8 cellular contexts compared by ENCODE assay signal in the genomic region with DNA sequence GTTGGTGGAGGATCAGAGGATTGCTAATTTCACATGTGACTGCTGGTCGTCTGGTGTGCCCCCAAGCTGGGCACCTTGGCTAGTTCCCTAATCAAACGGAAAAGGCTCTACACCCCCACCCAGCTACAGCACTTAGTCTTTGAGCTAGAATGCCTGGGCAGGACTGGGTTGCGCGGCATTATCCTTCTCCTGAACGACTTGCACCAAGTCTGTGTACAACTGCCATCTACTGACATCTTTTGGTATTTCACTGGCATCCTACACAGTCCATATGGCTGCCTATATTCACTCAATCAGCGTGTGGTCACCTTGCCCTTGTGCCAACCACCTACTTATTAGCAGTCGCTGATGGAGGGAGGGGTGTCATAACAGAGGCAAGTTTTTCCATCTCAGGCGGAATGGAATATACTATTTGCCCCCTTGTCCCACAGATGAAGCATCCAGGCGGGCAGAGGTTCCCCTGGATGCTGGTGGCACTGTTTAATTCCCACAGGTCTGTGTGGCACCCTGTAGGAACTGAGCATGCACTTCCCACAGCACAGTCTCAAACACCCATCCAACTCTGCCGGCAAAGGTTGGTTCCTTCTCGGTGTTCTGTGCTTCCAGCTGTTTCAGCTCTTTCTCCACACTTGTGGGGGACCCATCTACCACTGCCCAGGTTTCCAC.
DNase-seq lines count a peak whose midpoint lies in the region; ATAC-seq and TF ChIP-seq lines count a peak whose summit lies in the region.

No MANE protein-coding gene starts in this region.

- no peaks in the 10 kb centered on the region for H3K4me1 ChIP-seq in CD8-positive, alpha-beta memory T cell (ENCODE audit: insufficient read depth, low read length)
- H3K4me1 ChIP-seq in esophagus muscularis mucosa (peaks cover 0 to 13% (median 3%) of the 10 kb centered on the region in 4 donors), neutrophil (ENCODE audit: control insufficient read depth in 1 of 2, insufficient read depth in 1 of 2, low read depth in 1 of 2, low read length in 1 of 2) (peaks cover 14 to 22% of the 10 kb centered on the region in 2 experiments)

- H3K9me3 Mint-ChIP-seq in CD8-positive, alpha-beta memory T cell: peaks cover 0 to 5% (median 3%) of the 10 kb centered on the region in 5 donors
- peaks cover 10% of the 10 kb centered on the region for H3K9me3 Mint-ChIP-seq in activated B cell treated with CpG ODN at 0.5 μM for 24 hours

- no peak overlapping the region for H3K4me3 ChIP-seq in CD8-positive, alpha-beta memory T cell (ENCODE audit: low read length)
- H3K4me3 ChIP-seq in esophagus muscularis mucosa (no peak overlapping the region), neutrophil (ENCODE audit: low read depth in 1 of 2, low read length in 1 of 2) (no peak overlapping the region)

- peak; percentile 89 for ATAC-seq in GM18511 (IDR thresholded peaks at IDR 0.05; ENCODE audit: unreplicated experiment)
- peak; percentile 97 for ATAC-seq in HG02870 (IDR thresholded peaks at IDR 0.05; ENCODE audit: unreplicated experiment)
- ATAC-seq in activated B cell treated with CpG ODN at 0.5 μM for 24 hours (ENCODE audit: low read depth): peak; percentile 31

- intact Hi-C loops in activated B cell treated with CpG ODN at 0.5 μM for 24 hours (cut with micrococcal nuclease): loop anchor here (1.0 kb wide), 1 partner anchor 464 kb away; no protein-coding TSS in a partner anchor
- intact Hi-C loops in esophagus muscularis mucosa (cut with DNase I): loop anchor here (2.0 kb wide), 1 partner anchor 38 kb away; no protein-coding TSS in a partner anchor

- 53% methylated on average over 10 of the region's 11 CpGs for WGBS in esophagus muscularis mucosa

- peaks cover 0 to 5% (median 4%) of the 10 kb centered on the region in 3 donors for H3K4me1 Mint-ChIP-seq in CD8-positive, alpha-beta memory T cell
- H3K4me1 Mint-ChIP-seq in activated B cell treated with CpG ODN at 0.5 μM for 24 hours: no peaks in the 10 kb centered on the region

- DNase-seq in CD8-positive, alpha-beta memory T cell: peak; percentile 12 to 56 (median 30)
- DNase-seq in NCI-H1092 treated with DMSO at 0.1 percent for 48 hours (lab: John Stamatoyannopoulos, UW): peak; percentile 42
- no peak for DNase-seq in activated B cell treated with CpG ODN at 0.5 μM for 24 hours
- no peak for DNase-seq in esophagus muscularis mucosa (ENCODE audit: extremely low spot score)
- no peak for DNase-seq in DMS79 treated with DMSO at 0.1 percent for 48 hours (lab: John Stamatoyannopoulos, UW)

- TF ChIP-seq POLR2A in esophagus muscularis mucosa (IDR thresholded peaks at IDR 0.05; ENCODE audit: low read depth): no peak

- no peaks in the 10 kb centered on the region for H3K27me3 ChIP-seq in CD8-positive, alpha-beta memory T cell (ENCODE audit: insufficient read depth, low read length, poor library complexity, severe bottlenecking)
- H3K27me3 ChIP-seq in esophagus muscularis mucosa (no peaks in the 10 kb centered on the region), neutrophil (no peaks in the 10 kb centered on the region)

- H3K36me3 Mint-ChIP-seq in CD8-positive, alpha-beta memory T cell: peaks cover 0 to 3% (median 0%) of the 10 kb centered on the region in 3 donors
- no peaks in the 10 kb centered on the region for H3K36me3 Mint-ChIP-seq in activated B cell treated with CpG ODN at 0.5 μM for 24 hours (ENCODE audit: low read depth)

- TF ChIP-seq EP300 in esophagus muscularis mucosa (IDR thresholded peaks at IDR 0.05): no peak

- POLR2A ChIA-PET in CD8-positive, alpha-beta memory T cell (lab: Charles Lee): no interaction called here
- POLR2A ChIA-PET in activated B cell treated with CpG ODN at 0.5 μM for 24 hours (lab: Charles Lee): no interaction called here

- TF ChIP-seq CTCF in activated B cell treated with CpG ODN at 0.5 μM for 24 hours (IDR thresholded peaks at IDR 0.05) (no peak), esophagus muscularis mucosa (IDR thresholded peaks at IDR 0.05) (peak; percentile 70 to 81 (median 80)), neutrophil (IDR thresholded peaks at IDR 0.05) (no peak)

- no peak overlapping the region for H3K27ac ChIP-seq in CD8-positive, alpha-beta memory T cell (ENCODE audit: low read depth, low read length)
- H3K27ac ChIP-seq in esophagus muscularis mucosa (replicated peaks in 1 of 4) (no peak overlapping the region), neutrophil (peak overlapping the region; percentile 21)

- H3K9me3 ChIP-seq in CD8-positive, alpha-beta memory T cell (ENCODE audit: low read length): no peaks in the 10 kb centered on the region
- H3K9me3 ChIP-seq in esophagus muscularis mucosa (no peaks in the 10 kb centered on the region), neutrophil (no peaks in the 10 kb centered on the region)

- peak overlapping the region in 1 of 8 donors; percentile 54 for H3K27ac Mint-ChIP-seq in CD8-positive, alpha-beta memory T cell
- H3K27ac Mint-ChIP-seq in activated B cell treated with CpG ODN at 0.5 μM for 24 hours: no peak overlapping the region

- H3K4me3 Mint-ChIP-seq in CD8-positive, alpha-beta memory T cell: peak overlapping the region in 1 of 7 donors; percentile 45
- no peak overlapping the region for H3K4me3 Mint-ChIP-seq in activated B cell treated with CpG ODN at 0.5 μM for 24 hours

- CTCF ChIA-PET in CD8-positive, alpha-beta memory T cell (lab: Charles Lee): interaction anchor here (0.7 to 2.6 kb wide), 10 partner anchors 8 to 466 kb away, joined by 3 to 10 read pairs (median 4); no protein-coding TSS in a partner anchor
- CTCF ChIA-PET in activated B cell treated with CpG ODN at 0.5 μM for 24 hours (lab: Charles Lee): interaction anchor here (1.5 kb wide), 1 partner anchor 464 kb away, joined by 4 read pairs; no protein-coding TSS in a partner anchor

- no peaks in the 10 kb centered on the region for H3K36me3 ChIP-seq in CD8-positive, alpha-beta memory T cell (ENCODE audit: insufficient read depth, low read length)
- H3K36me3 ChIP-seq in esophagus muscularis mucosa: no peaks in the 10 kb centered on the region
- no peaks in the 10 kb centered on the region for H3K36me3 ChIP-seq in neutrophil

- H3K27me3 Mint-ChIP-seq in CD8-positive, alpha-beta memory T cell: no peaks in the 10 kb centered on the region
- H3K27me3 Mint-ChIP-seq in activated B cell treated with CpG ODN at 0.5 μM for 24 hours: peaks cover 2% of the 10 kb centered on the region

Comparison
In these comparisons a context has a peak if more than half of its experiments do, and no peak if none do; other contexts are left out.
1. DNase-seq: peak in CD8-positive, alpha-beta memory T cell (5 of 5) and NCI-H1092 treated with DMSO at 0.1 percent for 48 hours (single experiment); none in activated B cell treated with CpG ODN at 0.5 μM for 24 hours (single experiment), esophagus muscularis mucosa (single experiment) and DMS79 treated with DMSO at 0.1 percent for 48 hours (single experiment).
2. ATAC-seq: peak in every context shown above with its lines; median percentile 97 in HG02870; 89 in GM18511; 31 in activated B cell treated with CpG ODN at 0.5 μM for 24 hours.
3. CTCF ChIP-seq: peak in esophagus muscularis mucosa (3 of 3); none in activated B cell treated with CpG ODN at 0.5 μM for 24 hours (single experiment) and neutrophil (single experiment).